In the genomic region with DNA sequence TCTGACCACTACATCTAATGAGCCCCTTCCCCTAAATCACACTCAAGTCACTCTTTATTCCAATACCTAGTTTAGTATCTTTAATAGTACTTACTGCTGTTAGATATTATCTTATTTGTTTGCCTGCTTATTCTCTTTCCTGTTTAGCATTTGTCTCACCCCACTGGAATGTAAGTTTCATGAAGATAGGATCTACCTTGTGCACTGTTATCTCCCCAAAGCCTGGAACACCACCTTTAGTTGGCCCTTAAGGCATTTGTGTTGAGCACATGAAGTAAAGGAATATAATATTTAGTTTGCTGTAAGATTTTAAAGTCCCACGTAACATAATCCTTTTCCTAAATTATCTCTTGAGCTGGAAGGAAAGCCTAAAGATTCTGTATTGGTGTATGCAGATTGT, we compare ENCODE assay signal across 16 cellular contexts. TPM values are rescaled to one million over a fixed set of nuclear protein-coding genes. Genes with fewer than 3 reads are reported as not detected.
DNase-seq lines count a peak whose midpoint lies in the region; ATAC-seq and TF ChIP-seq lines count a peak whose summit lies in the region.
"Had no signal": no experiment of that assay in that cellular context is flagged by ENCODE, and none has a peak within 500 bp of the region (broad histone marks: within the 10 kb centered on the region; RNA-seq: fewer than 3 reads in every experiment).

No MANE protein-coding gene starts in this region.

- whole genome bisulfite sequencing in hepatocyte (ENCODE audit: low lambda C conversion rate, missing lambda C conversion rate) = 88% methylated on average over 1 of the region's 1 CpG

- H3K4me3 Mint-ChIP-seq in CD4-positive, alpha-beta memory T cell = no peak overlapping the region
- H3K4me3 Mint-ChIP-seq: HFFc6 had no signal

- H3K36me3 Mint-ChIP-seq in CD4-positive, alpha-beta memory T cell = peaks cover 76 to 77% of the 10 kb centered on the region in 2 donors

- H3K79me2 ChIP-seq in hepatocyte = no peaks in the 10 kb centered on the region
- H3K79me2 ChIP-seq in parathyroid adenoma = peaks cover 2% of the 10 kb centered on the region

- no peak overlapping the region for H3K27ac Mint-ChIP-seq in CD4-positive, alpha-beta memory T cell
- H3K27ac Mint-ChIP-seq: HFFc6 had no signal

- no peaks in the 10 kb centered on the region for H3K27me3 ChIP-seq in HUES48 (ENCODE audit: control insufficient read depth, insufficient read depth, low read length)
- H3K27me3 ChIP-seq in hepatocyte = no peaks in the 10 kb centered on the region
- no peaks in the 10 kb centered on the region for H3K27me3 ChIP-seq in parathyroid adenoma (ENCODE audit: control insufficient read depth, insufficient read depth, low read length)
- no peaks in the 10 kb centered on the region for H3K27me3 ChIP-seq in thoracic aorta (replicated peaks; ENCODE audit: insufficient read depth)
- no peaks in the 10 kb centered on the region for H3K27me3 ChIP-seq in CD4-positive, alpha-beta memory T cell (ENCODE audit: insufficient read depth, low read length)
- H3K27me3 ChIP-seq: BLaER1 had no signal

- H3K9ac ChIP-seq in HUES48 (ENCODE audit: low read depth, low read length) = no peak overlapping the region
- H3K9ac ChIP-seq in parathyroid adenoma = no peak overlapping the region
- H3K9ac ChIP-seq: BLaER1 had no signal

- H3K4me2 ChIP-seq in hepatocyte (no peak overlapping the region), parathyroid adenoma (ENCODE audit: low read length) (peak overlapping the region; percentile 24)
- H3K4me2 ChIP-seq: BLaER1 had no signal

- ATAC-seq in thoracic aorta (ENCODE audit: insufficient number of reproducible peaks, low FRiP score, low read depth) = no peak

- peaks cover 0 to 9% (median 0%) of the 10 kb centered on the region in 8 donors for H3K9me3 Mint-ChIP-seq in CD4-positive, alpha-beta memory T cell
- H3K9me3 Mint-ChIP-seq: HFFc6 had no signal

- H3K36me3 ChIP-seq in HUES48 (ENCODE audit: control insufficient read depth, insufficient read depth, low read length) (peaks cover 51% of the 10 kb centered on the region), hepatocyte (replicated peaks; ENCODE audit: insufficient read depth, low read depth) (no peaks in the 10 kb centered on the region), parathyroid adenoma (ENCODE audit: control insufficient read depth, insufficient read depth, low read length) (no peaks in the 10 kb centered on the region), thoracic aorta (peaks cover 11% of the 10 kb centered on the region)
- H3K36me3 ChIP-seq in CD4-positive, alpha-beta memory T cell (ENCODE audit: insufficient read depth, low read length) = peaks cover 8% of the 10 kb centered on the region
- H3K36me3 ChIP-seq: BLaER1 had no signal

- DNase-seq in hepatocyte (ENCODE audit: low spot score) (no peak), thoracic aorta (ENCODE audit: low spot score) (no peak), RWPE1 (ENCODE audit: low spot score) (no peak)
- no peak for DNase-seq in CD4-positive, alpha-beta memory T cell
- no peak for DNase-seq in stimulated activated naive CD4-positive, alpha-beta T cell (lab: John Stamatoyannopoulos, UW)
- DNase-seq: 8988T, AML-193, DMS53, GF-D8, HCEC 1CT, HFFc6, IMR-90 had no signal

- CTCF ChIA-PET in CD4-positive, alpha-beta memory T cell (lab: Charles Lee; ENCODE audit: partially characterized antibody) = interaction anchor here (0.6 to 2.4 kb wide), 3 partner anchors 9 to 274 kb away, joined by 4 to 6 read pairs (median 5); no protein-coding TSS in a partner anchor
- CTCF ChIA-PET in RWPE1 (lab: Yijun Ruan, JAX) = interaction anchor here (0.7 kb wide), 1 partner anchor 46 kb away, joined by 8 read pairs; no protein-coding TSS in a partner anchor

- TF ChIP-seq CTCF in hepatocyte (IDR thresholded peaks at IDR 0.05; ENCODE audit: poor library complexity) (no peak), parathyroid adenoma (IDR thresholded peaks at IDR 0.05) (no peak), thoracic aorta (IDR thresholded peaks at IDR 0.05) (no peak), RWPE1 (conservative IDR thresholded peaks at IDR 0.05; ENCODE audit: low read depth) (no peak)

- H3K4me3 ChIP-seq in HUES48 (ENCODE audit: low read depth, low read length) = no peak overlapping the region
- H3K4me3 ChIP-seq in hepatocyte = no peak overlapping the region
- peak overlapping the region; percentile 6 for H3K4me3 ChIP-seq in parathyroid adenoma (ENCODE audit: low read depth, low read length)
- no peak overlapping the region for H3K4me3 ChIP-seq in thoracic aorta
- H3K4me3 ChIP-seq in CD4-positive, alpha-beta memory T cell (ENCODE audit: low read length in 2 of 2) = no peak overlapping the region
- H3K4me3 ChIP-seq: BLaER1 had no signal

- POLR2A ChIA-PET in CD4-positive, alpha-beta memory T cell (lab: Charles Lee; ENCODE audit: partially characterized antibody) = no interaction called here
- POLR2A ChIA-PET in RWPE1 (lab: Yijun Ruan, JAX; ENCODE audit: low non-redundant PET) = no interaction called here

- peak overlapping the region; percentile 23 for H3K27ac ChIP-seq in HUES48 (ENCODE audit: low read depth, low read length)
- peak overlapping the region; percentile 53 for H3K27ac ChIP-seq in hepatocyte
- H3K27ac ChIP-seq in parathyroid adenoma = peak overlapping the region; percentile 84
- H3K27ac ChIP-seq in thoracic aorta = peak overlapping the region; percentile 38 to 60
- no peak overlapping the region for H3K27ac ChIP-seq in CD4-positive, alpha-beta memory T cell (ENCODE audit: low read depth, low read length)
- no peak overlapping the region for H3K27ac ChIP-seq in RWPE1
- H3K27ac ChIP-seq: BLaER1, HL-60 had no signal

- no peaks in the 10 kb centered on the region for H3K27me3 Mint-ChIP-seq in CD4-positive, alpha-beta memory T cell

- no peaks in the 10 kb centered on the region for H4K20me1 ChIP-seq in hepatocyte (ENCODE audit: insufficient read depth, poor library complexity, severe bottlenecking)
- H4K20me1 ChIP-seq: BLaER1 had no signal

- H3K4me1 Mint-ChIP-seq in CD4-positive, alpha-beta memory T cell = no peaks in the 10 kb centered on the region

- H2AFZ ChIP-seq in hepatocyte = no peak overlapping the region
- peak overlapping the region; percentile 33 for H2AFZ ChIP-seq in parathyroid adenoma

- intact Hi-C loops in CD4-positive, alpha-beta memory T cell (cut with micrococcal nuclease) = no loop called here

- no peaks in the 10 kb centered on the region for H3K9me3 ChIP-seq in HUES48 (ENCODE audit: control insufficient read depth, insufficient read depth, low read length)
- no peaks in the 10 kb centered on the region for H3K9me3 ChIP-seq in hepatocyte (ENCODE audit: low read depth)
- H3K9me3 ChIP-seq in parathyroid adenoma (ENCODE audit: control insufficient read depth, low read length) = no peaks in the 10 kb centered on the region
- no peaks in the 10 kb centered on the region for H3K9me3 ChIP-seq in thoracic aorta
- H3K9me3 ChIP-seq in CD4-positive, alpha-beta memory T cell (ENCODE audit: control insufficient read depth in 1 of 2, low read length in 2 of 2) = no peaks in the 10 kb centered on the region

- no peaks in the 10 kb centered on the region for H3K9me2 ChIP-seq in hepatocyte (replicated peaks; ENCODE audit: insufficient read depth)

- H3K4me1 ChIP-seq in HUES48 (ENCODE audit: control insufficient read depth, insufficient read depth, low read length) = no peaks in the 10 kb centered on the region
- H3K4me1 ChIP-seq in hepatocyte (ENCODE audit: insufficient read depth) = no peaks in the 10 kb centered on the region
- H3K4me1 ChIP-seq in parathyroid adenoma = peaks cover 50% of the 10 kb centered on the region
- H3K4me1 ChIP-seq in thoracic aorta (ENCODE audit: control insufficient read depth in 1 of 2, low read depth in 2 of 2) = peaks cover 0 to 25% of the 10 kb centered on the region in 2 donors
- no peaks in the 10 kb centered on the region for H3K4me1 ChIP-seq in CD4-positive, alpha-beta memory T cell (ENCODE audit: insufficient read depth, low read length)
- H3K4me1 ChIP-seq: BLaER1 had no signal

RNA-seq across cellular contexts. Expression of a gene that starts 50.2 kb away (rescaled TPM):
- 47.5 and 55.1 TPM in 2 replicates for total RNA-seq in hepatocyte
- 52.8 and 56.1 TPM in 2 replicates for polyA plus RNA-seq in hepatocyte
- 10 to 100 TPM; 38.2 to 41.6 TPM for total RNA-seq in thoracic aorta
- total RNA-seq in CD4-positive, alpha-beta memory T cell = 10 to 100 TPM; 42.2 to 45.7 TPM
- 10 to 100 TPM; 51.6 to 52.9 TPM for polyA plus RNA-seq in CD4-positive, alpha-beta memory T cell

Comparison
In these comparisons a context has a peak if more than half of its experiments do, and no peak if none do; other contexts are left out.
1. H3K27ac ChIP-seq: peak in HUES48 (single experiment), hepatocyte (single experiment), parathyroid adenoma (single experiment) and thoracic aorta (2 of 2); none in CD4-positive, alpha-beta memory T cell (single experiment) and RWPE1 (single experiment).